ENCODE assay signal across 34 cellular contexts in the genomic region with DNA sequence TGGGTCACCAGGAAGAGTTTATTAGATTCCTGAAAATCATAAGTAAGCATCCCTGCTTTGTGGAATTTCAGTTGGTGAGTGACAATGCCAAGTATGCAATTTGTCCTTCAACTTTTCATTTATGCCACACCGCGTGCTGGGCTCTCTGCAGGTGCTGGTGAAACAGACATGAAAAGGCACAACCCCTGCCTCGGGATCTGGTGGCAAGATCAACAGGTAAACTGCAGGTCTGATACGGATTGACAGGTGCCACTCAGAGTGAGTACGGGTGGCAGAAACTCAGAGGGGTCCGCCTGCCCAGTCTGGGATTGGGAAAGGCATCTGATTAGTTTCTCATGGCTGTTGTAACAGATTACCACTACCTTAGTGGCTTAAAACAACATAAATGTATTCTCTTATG.
"Had no signal": no experiment of that assay in that cellular context is flagged by ENCODE, and none has a peak within 500 bp of the region (broad histone marks: within the 10 kb centered on the region; RNA-seq: fewer than 3 reads in every experiment).

No MANE protein-coding gene starts in this region.

- H3K36me3 ChIP-seq: ascending aorta had no signal

- ATAC-seq: activated CD8-positive, alpha-beta T cell treated with anti-CD3 and anti-CD28 coated beads for 36 hours; activated naive CD8-positive, alpha-beta T cell treated with anti-CD3 and anti-CD28 coated beads, Interleukin-2, amount 50 U/mL, for 24 hours; activated T-cell treated with anti-CD3 and anti-CD28 coated beads, Interleukin-2, amount 50 U/mL, for 4 hours; activated T-cell treated with anti-CD3 and anti-CD28 coated beads, Interleukin-2, amount 50 U/mL, for 72 hours; activated T-helper 17 cell treated with anti-CD3 and anti-CD28 coated beads, Interleukin-2, amount 50 U/mL, for 72 hours had no signal

- H3K27ac Mint-ChIP-seq: activated B cell treated with CpG ODN at 0.5 μM for 24 hours; activated CD4-positive, alpha-beta memory T cell treated with anti-CD3 and anti-CD28 coated beads for 36 hours; activated CD4-positive, alpha-beta T cell treated with anti-CD3 and anti-CD28 coated beads, Interleukin-2, amount 10 ng/mL, durations not matched to agents 24 days and 14 days; activated CD8-positive, alpha-beta T cell treated with anti-CD3 and anti-CD28 coated beads for 36 hours; activated naive CD4-positive, alpha-beta T cell treated with anti-CD3 and anti-CD28 coated beads, Interleukin-2, amount 10 ng/mL, durations not matched to agents 7 days and 5 days; activated naive CD4-positive, alpha-beta T cell treated with anti-CD3 and anti-CD28 coated beads, Interleukin-2, amount 50 U/mL, for 24 hours; activated naive CD8-positive, alpha-beta T cell; activated naive CD8-positive, alpha-beta T cell treated with anti-CD3 and anti-CD28 coated beads, Interleukin-2, amount 10 ng/mL, durations not matched to agents 7 days and 5 days; activated naive CD8-positive, alpha-beta T cell treated with anti-CD3 and anti-CD28 coated beads, Interleukin-2, amount 50 U/mL, for 24 hours; activated T-cell treated with anti-CD3 and anti-CD28 coated beads, Interleukin-2, amount 50 U/mL, for 72 hours; activated T-helper 1 cell treated with anti-CD3 and anti-CD28 coated beads, Interleukin-12 subunit alpha, Interleukin-12 subunit beta, Interleukin-2, Interleukin-4 antibody, amounts not matched to agents 30 ng/mL and 10 ng/mL and 1 ng/mL, durations not matched to agents 14 hours and 24 hours and 36 hours; activated T-helper 17 cell treated with anti-CD3 and anti-CD28 coated beads, Interleukin-2, amount 50 U/mL, for 72 hours; T-helper 1 cell treated with Interleukin-12 subunit alpha and Interleukin-12 subunit beta and Interleukin-4 antibody, amounts not matched to agents 30 μg/mL and 1 μg/mL, for 36 hours; T-helper 2 cell treated with Interferon-gamma antibody and Interleukin-4, amounts not matched to agents 5 μg/mL and 100 μg/mL, for 36 hours had no signal

- H3K36me3 Mint-ChIP-seq: activated naive CD4-positive, alpha-beta T cell treated with anti-CD3 and anti-CD28 coated beads, Interleukin-2, amount 10 ng/mL, durations not matched to agents 7 days and 5 days; activated naive CD4-positive, alpha-beta T cell treated with anti-CD3 and anti-CD28 coated beads, Interleukin-2, amount 50 U/mL, for 24 hours; activated naive CD8-positive, alpha-beta T cell; activated naive CD8-positive, alpha-beta T cell treated with anti-CD3 and anti-CD28 coated beads, Interleukin-2, amount 10 ng/mL, durations not matched to agents 7 days and 5 days had no signal

- H3K4me3 ChIP-seq: ascending aorta had no signal

- H3K27ac ChIP-seq: ascending aorta, VCaP had no signal

- H3K27me3 ChIP-seq: ascending aorta had no signal

- H3K9me3 Mint-ChIP-seq: activated CD4-positive, alpha-beta T cell treated with anti-CD3 and anti-CD28 coated beads, Interleukin-2, amount 10 ng/mL, durations not matched to agents 24 days and 14 days; activated naive CD4-positive, alpha-beta T cell treated with anti-CD3 and anti-CD28 coated beads, Interleukin-2, amount 50 U/mL, for 24 hours; activated T-helper 1 cell treated with anti-CD3 and anti-CD28 coated beads, Interleukin-12 subunit alpha, Interleukin-12 subunit beta, Interleukin-2, Interleukin-4 antibody, amounts not matched to agents 30 ng/mL and 10 ng/mL and 1 ng/mL, durations not matched to agents 14 hours and 24 hours and 36 hours; T-helper 1 cell treated with Interleukin-12 subunit alpha and Interleukin-12 subunit beta and Interleukin-4 antibody, amounts not matched to agents 30 μg/mL and 1 μg/mL, for 36 hours; T-helper 2 cell treated with Interferon-gamma antibody and Interleukin-4, amounts not matched to agents 5 μg/mL and 100 μg/mL, for 36 hours had no signal

- DNase-seq: activated B cell treated with CpG ODN at 0.5 μM for 24 hours; activated CD4-positive, alpha-beta memory T cell treated with anti-CD3 and anti-CD28 coated beads for 36 hours; activated CD4-positive, alpha-beta T cell treated with anti-CD3 and anti-CD28 coated beads for 4 hours; activated CD4-positive, alpha-beta T cell treated with anti-CD3 and anti-CD28 coated beads, Interleukin-2, amount 10 ng/mL, durations not matched to agents 24 days and 14 days; activated CD4-positive, alpha-beta T cell treated with anti-CD3 and anti-CD28 coated beads, Interleukin-2, amount 50 U/mL, for 1 hour; activated CD4-positive, alpha-beta T cell treated with anti-CD3 and anti-CD28 coated beads, Interleukin-2, amount 50 U/mL, for 4 hours; activated CD4-positive, CD25-positive, alpha-beta regulatory T cell treated with anti-CD3 and anti-CD28 coated beads, Interleukin-2, amount 50 U/mL, for 72 hours; activated CD8-positive, alpha-beta memory T cell treated with anti-CD3 and anti-CD28 coated beads, Interleukin-2, amount 50 U/mL, for 4 hours; activated CD8-positive, alpha-beta T cell treated with anti-CD3 and anti-CD28 coated beads for 36 hours; activated effector memory CD4-positive, alpha-beta T cell treated with anti-CD3 and anti-CD28 coated beads, Interleukin-2, amount 50 U/mL, for 16 hours; activated naive CD4-positive, alpha-beta T cell treated with anti-CD3 and anti-CD28 coated beads, Interleukin-2, amount 10 ng/mL, durations not matched to agents 7 days and 5 days; activated naive CD4-positive, alpha-beta T cell treated with Interleukin-2 at 50 U/mL for 16 hours; activated naive CD8-positive, alpha-beta T cell treated with anti-CD3 and anti-CD28 coated beads, Interleukin-2, amount 10 ng/mL, durations not matched to agents 7 days and 5 days; activated naive CD8-positive, alpha-beta T cell treated with anti-CD3 and anti-CD28 coated beads, Interleukin-2, amount 50 U/mL, for 24 hours; activated T-cell treated with anti-CD3 and anti-CD28 coated beads for 4 hours; activated T-cell treated with anti-CD3 and anti-CD28 coated beads, Interleukin-2, amount 50 U/mL, for 1 hour; activated T-cell treated with anti-CD3 and anti-CD28 coated beads, Interleukin-2, amount 50 U/mL, for 4 hours; activated T-cell treated with anti-CD3 and anti-CD28 coated beads, Interleukin-2, amount 50 U/mL, for 72 hours; amygdala; anterior cingulate cortex; central memory CD4-positive, alpha-beta T cell; SW 1271; T-helper 1 cell; T-helper 2 cell; T-helper 9 cell had no signal

- H3K4me3 Mint-ChIP-seq: activated B cell treated with CpG ODN at 0.5 μM for 24 hours; activated CD4-positive, alpha-beta memory T cell treated with anti-CD3 and anti-CD28 coated beads for 36 hours; activated CD4-positive, alpha-beta T cell treated with anti-CD3 and anti-CD28 coated beads, Interleukin-2, amount 10 ng/mL, durations not matched to agents 24 days and 14 days; activated CD8-positive, alpha-beta T cell treated with anti-CD3 and anti-CD28 coated beads for 36 hours; activated naive CD4-positive, alpha-beta T cell treated with anti-CD3 and anti-CD28 coated beads, Interleukin-2, amount 10 ng/mL, durations not matched to agents 7 days and 5 days; activated naive CD4-positive, alpha-beta T cell treated with anti-CD3 and anti-CD28 coated beads, Interleukin-2, amount 50 U/mL, for 24 hours; activated naive CD8-positive, alpha-beta T cell; activated naive CD8-positive, alpha-beta T cell treated with anti-CD3 and anti-CD28 coated beads, Interleukin-2, amount 10 ng/mL, durations not matched to agents 7 days and 5 days; activated naive CD8-positive, alpha-beta T cell treated with anti-CD3 and anti-CD28 coated beads, Interleukin-2, amount 50 U/mL, for 24 hours; activated T-cell treated with anti-CD3 and anti-CD28 coated beads, Interleukin-2, amount 50 U/mL, for 4 hours; activated T-cell treated with anti-CD3 and anti-CD28 coated beads, Interleukin-2, amount 50 U/mL, for 72 hours; activated T-helper 1 cell treated with anti-CD3 and anti-CD28 coated beads, Interleukin-12 subunit alpha, Interleukin-12 subunit beta, Interleukin-2, Interleukin-4 antibody, amounts not matched to agents 30 ng/mL and 10 ng/mL and 1 ng/mL, durations not matched to agents 14 hours and 24 hours and 36 hours; activated T-helper 17 cell treated with anti-CD3 and anti-CD28 coated beads, Interleukin-2, amount 50 U/mL, for 72 hours; brain; T-helper 1 cell treated with Interleukin-12 subunit alpha and Interleukin-12 subunit beta and Interleukin-4 antibody, amounts not matched to agents 30 μg/mL and 1 μg/mL, for 36 hours; T-helper 2 cell treated with Interferon-gamma antibody and Interleukin-4, amounts not matched to agents 5 μg/mL and 100 μg/mL, for 36 hours had no signal
